8 cellular contexts compared by ENCODE assay signal in the genomic region with DNA sequence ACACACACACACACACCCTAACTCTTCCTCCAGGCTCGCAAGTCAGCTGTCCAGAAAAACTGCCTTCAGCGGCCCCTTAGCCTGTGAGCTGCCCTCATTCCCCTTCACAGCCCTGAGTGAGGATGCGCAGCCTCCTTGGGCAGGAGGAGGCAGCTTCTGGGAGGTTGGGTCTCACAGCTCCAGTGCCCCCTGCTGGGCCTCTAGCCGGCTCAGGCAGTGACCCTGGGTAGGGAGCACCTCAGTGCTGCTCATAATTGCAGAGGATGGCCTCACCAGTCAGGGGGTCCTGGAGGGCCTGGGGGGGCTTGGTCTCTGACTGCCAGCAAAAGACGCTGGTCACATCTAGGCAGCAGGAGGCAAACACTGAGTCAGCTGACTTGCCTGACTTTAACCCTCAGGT. TPM values are rescaled to one million over a fixed set of nuclear protein-coding genes. Genes with fewer than 3 reads are reported as not detected.
A peak's percentile ranks its signal among the peaks of the same experiment; 100 is the strongest.
DNase-seq lines count a peak whose midpoint lies in the region; ATAC-seq and TF ChIP-seq lines count a peak whose summit lies in the region.

No MANE protein-coding gene starts in this region.

- no peak overlapping the region for H3K27ac Mint-ChIP-seq in MCF 10A (ENCODE audit: low read depth, unreplicated experiment)

- no peak for TF ChIP-seq POLR2A in breast epithelium (IDR thresholded peaks at IDR 0.05)

- H3K27me3 Mint-ChIP-seq in MCF 10A (ENCODE audit: insufficient read depth, unreplicated experiment) = no peaks in the 10 kb centered on the region

- no peaks in the 10 kb centered on the region for H3K9me3 ChIP-seq in breast epithelium
- H3K9me3 ChIP-seq in WERI-Rb-1 (ENCODE audit: severe bottlenecking) = no peaks in the 10 kb centered on the region
- no peaks in the 10 kb centered on the region for H3K9me3 ChIP-seq in thoracic aorta

- H3K36me3 ChIP-seq in breast epithelium (no peaks in the 10 kb centered on the region), WERI-Rb-1 (no peaks in the 10 kb centered on the region), thoracic aorta (no peaks in the 10 kb centered on the region)

- H3K36me3 Mint-ChIP-seq in MCF 10A (ENCODE audit: insufficient read depth, unreplicated experiment) = no peaks in the 10 kb centered on the region

- no peaks in the 10 kb centered on the region for H3K9me3 Mint-ChIP-seq in MCF 10A (ENCODE audit: unreplicated experiment)

- H3K4me1 Mint-ChIP-seq in MCF 10A (ENCODE audit: insufficient read depth, unreplicated experiment) = no peaks in the 10 kb centered on the region

- POLR2A ChIA-PET in MCF 10A (lab: Yijun Ruan, JAX) = no interaction called here

- intact Hi-C loops in breast epithelium (cut with DNase I; ENCODE audit: low total_unique reads) (no loop called here), MCF 10A (cut with micrococcal nuclease) (no loop called here)

- peak overlapping the region; percentile 29 to 78 (median 58) for H3K4me3 ChIP-seq in breast epithelium
- H3K4me3 ChIP-seq in WERI-Rb-1 (ENCODE audit: low read depth, low read length) = peak overlapping the region; percentile 83
- peak overlapping the region; percentile 62 for H3K4me3 ChIP-seq in thoracic aorta

- no peak overlapping the region for H3K4me3 Mint-ChIP-seq in MCF 10A (ENCODE audit: unreplicated experiment)

- DNase-seq in breast epithelium (ENCODE audit: low spot score in 2 of 2) = no peak
- no peak for DNase-seq in MCF 10A (ENCODE audit: unreplicated experiment)
- peak; percentile 77 for DNase-seq in WERI-Rb-1
- peak; percentile 51 for DNase-seq in iPS-NIHi11 (ENCODE audit: low spot score)
- DNase-seq in thoracic aorta (ENCODE audit: low spot score) = no peak
- no peak for DNase-seq in pons (ENCODE audit: low spot score)
- no peak for DNase-seq in inferior parietal cortex (ENCODE audit: extremely low spot score)
- DNase-seq in A172 (ENCODE audit: low spot score) = no peak

- CTCF ChIA-PET in MCF 10A (lab: Yijun Ruan, JAX) = interaction anchor here (0.6 kb wide), 1 partner anchor 14 kb away, joined by 5 read pairs; no protein-coding TSS in a partner anchor

- ATAC-seq in thoracic aorta (ENCODE audit: insufficient number of reproducible peaks, low FRiP score, low read depth) = no peak

- H3K4me1 ChIP-seq in breast epithelium (peaks cover 0 to 5% of the 10 kb centered on the region in 2 donors), thoracic aorta (ENCODE audit: control insufficient read depth in 1 of 2, low read depth in 2 of 2) (peaks cover 8 to 12% of the 10 kb centered on the region in 2 donors)

- no TSS peak for BruUV-seq in MCF 10A (replicated peaks; lab: Mats Ljungman, UMichigan)

- H3K27me3 ChIP-seq in breast epithelium = no peaks in the 10 kb centered on the region
- H3K27me3 ChIP-seq in WERI-Rb-1 (ENCODE audit: insufficient read depth, low read depth, severe bottlenecking) = no peaks in the 10 kb centered on the region
- peaks cover 3% of the 10 kb centered on the region for H3K27me3 ChIP-seq in thoracic aorta (replicated peaks; ENCODE audit: insufficient read depth)

- H3K27ac ChIP-seq in breast epithelium (no peak overlapping the region), WERI-Rb-1 (no peak overlapping the region), thoracic aorta (no peak overlapping the region)

- TF ChIP-seq CTCF in breast epithelium (IDR thresholded peaks at IDR 0.05) = no peak
- no peak for TF ChIP-seq CTCF in MCF 10A (IDR thresholded peaks at IDR 0.05; ENCODE audit: unreplicated experiment)
- TF ChIP-seq CTCF in WERI-Rb-1 (IDR thresholded peaks at IDR 0.05; ENCODE audit: low read depth, low read length) = peak; percentile 78
- TF ChIP-seq CTCF in thoracic aorta (IDR thresholded peaks at IDR 0.05) = no peak

RNA-seq across cellular contexts. Expression of a gene that starts 43.7 kb away (rescaled TPM):
- total RNA-seq in breast epithelium = 10 to 100 TPM in 2 of 3 donors, 1 to 10 TPM in 1; 6.9 to 21.7 (median 18.0) TPM
- total RNA-seq in MCF 10A (2022) = 2.2 and 2.5 TPM in 2 replicates
- total RNA-seq in thoracic aorta = 1 to 10 TPM; 6.6 to 9.2 TPM
- 17.1 and 18.0 TPM in 2 replicates for total RNA-seq in A172 (2014; rRNA removed; shearing (Covaris generic))

RNA-seq across cellular contexts. Expression of a gene that starts 44.1 kb away (rescaled TPM):
- total RNA-seq in breast epithelium = 10 to 100 TPM; 37.4 to 49.1 (median 43.6) TPM
- total RNA-seq in MCF 10A (2022) = 3.2 and 4.8 TPM in 2 replicates
- total RNA-seq in thoracic aorta = 10 to 100 TPM in 1 of 2 donors, 1 to 10 TPM in 1; 9.2 to 16.9 TPM
- 7.9 and 9.2 TPM in 2 replicates for total RNA-seq in A172 (2014; rRNA removed; shearing (Covaris generic))

RNA-seq across cellular contexts. Expression of a gene that starts 59.7 kb away (rescaled TPM):
- total RNA-seq in breast epithelium = 10 to 100 TPM; 52.4 to 92.8 (median 66.9) TPM
- 7.6 and 11.2 TPM in 2 replicates for total RNA-seq in MCF 10A (2022)
- 10 to 100 TPM; 21.8 to 28.6 TPM for total RNA-seq in thoracic aorta
- total RNA-seq in A172 (2014; rRNA removed; shearing (Covaris generic)) = 12.0 and 13.0 TPM in 2 replicates

Comparison
In these comparisons a context has a peak if more than half of its experiments do, and no peak if none do; other contexts are left out.
1. DNase-seq: peak in WERI-Rb-1 (single experiment) and iPS-NIHi11 (single experiment); none in breast epithelium (0 of 2), MCF 10A (single experiment), thoracic aorta (single experiment), pons (single experiment), inferior parietal cortex (single experiment) and A172 (single experiment).
2. Peak in every context shown above with its lines, with median percentiles within 50 percentile points of each other: H3K4me3 ChIP-seq.